In the genomic region with DNA sequence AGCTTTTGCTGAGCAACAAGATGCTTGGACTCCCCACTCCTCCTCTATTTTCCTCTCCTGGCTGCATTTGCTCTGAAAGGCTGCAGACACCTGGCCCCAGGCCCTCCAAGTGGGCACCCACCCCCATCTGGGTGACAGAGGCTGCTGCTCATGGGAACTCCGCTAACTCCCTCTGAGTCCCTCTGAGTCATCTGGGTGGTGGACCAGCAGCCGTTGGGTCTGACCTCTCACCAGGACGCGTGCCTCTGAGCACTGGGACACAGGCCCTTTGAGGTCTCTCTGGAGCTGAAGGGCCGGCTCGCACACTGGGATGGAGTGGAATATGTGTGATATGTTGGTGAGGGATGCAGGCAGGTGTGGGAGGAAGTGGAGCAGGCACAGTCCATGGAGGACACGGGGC, we compare ENCODE assay signal across 8 cellular contexts.
A peak's percentile ranks its signal among the peaks of the same experiment; 100 is the strongest.
DNase-seq lines count a peak whose midpoint lies in the region; ATAC-seq and TF ChIP-seq lines count a peak whose summit lies in the region.
"Not testable (repeated sequence)": the region's sequence is repeated elsewhere in the genome, so short reads cannot be mapped to it uniquely, and the experiment has no call there.

No MANE protein-coding gene starts in this region.

- WGBS in H9 (ENCODE audit: extremely low coverage, insufficient read length, low lambda C conversion rate): no CpG with 5 or more reads among the region's 7 CpGs

- not testable (repeated sequence) for H4K91ac ChIP-seq in H9 (ENCODE audit: insufficient read length, low read depth, low read length)

- not testable (repeated sequence) for H3K4me3 Mint-ChIP-seq in H9; central memory CD8-positive, alpha-beta T cell; stimulated activated effector memory CD8-positive, alpha-beta T cell treated with anti-CD3 and anti-CD28 coated beads, Interleukin-12 subunit alpha, Interleukin-12 subunit beta, amount 100 ng/mL, for 72 hours

- not testable (repeated sequence) for H4K8ac ChIP-seq in H9 (replicated peaks; ENCODE audit: insufficient read length, low read depth, low read length)

- not testable (repeated sequence) for H3K4ac ChIP-seq in H9 (ENCODE audit: low read depth, low read length)

- H3K14ac ChIP-seq in H9 (ENCODE audit: insufficient read depth, low read length): not testable (repeated sequence)

- TF ChIP-seq CTCF in H9 (conservative IDR thresholded peaks at IDR 0.05); RWPE2 (IDR thresholded peaks at IDR 0.05; ENCODE audit: poor library complexity, severe bottlenecking); lower lobe of right lung (IDR thresholded peaks at IDR 0.05); upper lobe of right lung (IDR thresholded peaks at IDR 0.05): not testable (repeated sequence)

- not testable (repeated sequence) for H3K9me3 ChIP-seq in H9 (ENCODE audit: control insufficient read depth, low read depth, low read length); RWPE2 (ENCODE audit: severe bottlenecking); lower lobe of right lung; upper lobe of right lung

- not testable (repeated sequence) for H3T11ph ChIP-seq in H9 (ENCODE audit: low read length)

- H3K79me1 ChIP-seq in H9 (ENCODE audit: insufficient read depth, low read depth, low read length, poor library complexity, severe bottlenecking): not testable (repeated sequence)

- not testable (repeated sequence) for H4K5ac ChIP-seq in H9 (ENCODE audit: insufficient read length, low read depth, low read length)

- intact Hi-C loops in lower lobe of right lung (cut with DNase I); upper lobe of right lung (cut with DNase I): not testable (repeated sequence)

- not testable (repeated sequence) for H2BK20ac ChIP-seq in H9 (ENCODE audit: low read depth, low read length, poor library complexity, severe bottlenecking)

- not testable (repeated sequence) for H3K9me3 Mint-ChIP-seq in H9; central memory CD8-positive, alpha-beta T cell; stimulated activated effector memory CD8-positive, alpha-beta T cell treated with anti-CD3 and anti-CD28 coated beads, Interleukin-12 subunit alpha, Interleukin-12 subunit beta, amount 100 ng/mL, for 72 hours

- not testable (repeated sequence) for H3K27me3 ChIP-seq in H9 (ENCODE audit: insufficient read depth, low read length); RWPE2 (ENCODE audit: insufficient read depth, poor library complexity, severe bottlenecking); lower lobe of right lung (ENCODE audit: low read depth); upper lobe of right lung

- not testable (repeated sequence) for H3K4me2 ChIP-seq in H9 (ENCODE audit: insufficient read depth, insufficient read length, low read length)

- H3K4me3 ChIP-seq in RWPE2 (ENCODE audit: severe bottlenecking); lower lobe of right lung; upper lobe of right lung: not testable (repeated sequence)

- DNase-seq in ELR (ENCODE audit: low read depth) (peak; percentile 26), M059J (ENCODE audit: low read depth) (peak; percentile 5)
- DNase-seq in H9; RWPE2 (ENCODE audit: low spot score); central memory CD8-positive, alpha-beta T cell (ENCODE audit: low spot score in 2 of 2); lower lobe of right lung; stimulated activated effector memory CD8-positive, alpha-beta T cell treated with anti-CD3 and anti-CD28 coated beads, Interleukin-12 subunit alpha, Interleukin-12 subunit beta, amount 100 ng/mL, for 72 hours (ENCODE audit: low spot score in 2 of 2); upper lobe of right lung: not testable (repeated sequence)

- H3K79me2 ChIP-seq in H9 (ENCODE audit: insufficient read depth, low read length): not testable (repeated sequence)

- not testable (repeated sequence) for H3K27me3 Mint-ChIP-seq in H9 (ENCODE audit: low read depth); central memory CD8-positive, alpha-beta T cell

- H3K9ac ChIP-seq in H9 (ENCODE audit: extremely low read depth, insufficient read length, low read length): not testable (repeated sequence)

- not testable (repeated sequence) for H3K23me2 ChIP-seq in H9 (ENCODE audit: insufficient read length, low read depth, low read length, poor library complexity, severe bottlenecking)

- H3K27ac ChIP-seq in H9 (ENCODE audit: insufficient read length, low read depth, low read length); RWPE2 (ENCODE audit: poor library complexity, severe bottlenecking); lower lobe of right lung; upper lobe of right lung: not testable (repeated sequence)

- H4K20me1 ChIP-seq in H9 (ENCODE audit: control insufficient read depth, insufficient read depth, insufficient read length): not testable (repeated sequence)

- H3K56ac ChIP-seq in H9 (ENCODE audit: insufficient read length, low read depth, low read length): not testable (repeated sequence)

- peaks cover 0 to 12% of the 10 kb centered on the region in 2 experiments; a peak in 2 of 4 replicates for H3K4me1 Mint-ChIP-seq in H9
- H3K4me1 Mint-ChIP-seq in central memory CD8-positive, alpha-beta T cell; stimulated activated effector memory CD8-positive, alpha-beta T cell treated with anti-CD3 and anti-CD28 coated beads, Interleukin-12 subunit alpha, Interleukin-12 subunit beta, amount 100 ng/mL, for 72 hours: not testable (repeated sequence)

- not testable (repeated sequence) for H3K23ac ChIP-seq in H9 (ENCODE audit: insufficient read length, low read depth, low read length)

- not testable (repeated sequence) for H2AFZ ChIP-seq in H9 (ENCODE audit: low read length)

- not testable (repeated sequence) for H3K36me3 Mint-ChIP-seq in H9 (ENCODE audit: insufficient read depth in 1 of 3, low read depth in 3 of 3); central memory CD8-positive, alpha-beta T cell (ENCODE audit: insufficient read depth); stimulated activated effector memory CD8-positive, alpha-beta T cell treated with anti-CD3 and anti-CD28 coated beads, Interleukin-12 subunit alpha, Interleukin-12 subunit beta, amount 100 ng/mL, for 72 hours

- H2AK5ac ChIP-seq in H9 (ENCODE audit: insufficient read length, low read length): not testable (repeated sequence)

- not testable (repeated sequence) for H2BK120ac ChIP-seq in H9 (ENCODE audit: low read depth, low read length, poor library complexity, severe bottlenecking)

- H3K4me1 ChIP-seq in H9 (ENCODE audit: insufficient read depth, low read length); RWPE2 (ENCODE audit: insufficient read depth, poor library complexity, severe bottlenecking); lower lobe of right lung; upper lobe of right lung: not testable (repeated sequence)

- H2BK5ac ChIP-seq in H9 (ENCODE audit: insufficient read length, low read length): not testable (repeated sequence)

- not testable (repeated sequence) for H2BK12ac ChIP-seq in H9 (ENCODE audit: insufficient read length, low read depth, low read length)

- H3K27ac Mint-ChIP-seq in H9: peak overlapping the region in 2 of 3 experiments; percentile 70 to 77; a peak in 2 of 7 replicates
- H3K27ac Mint-ChIP-seq in central memory CD8-positive, alpha-beta T cell (ENCODE audit: low read depth): peak overlapping the region; percentile 65
- H3K27ac Mint-ChIP-seq in stimulated activated effector memory CD8-positive, alpha-beta T cell treated with anti-CD3 and anti-CD28 coated beads, Interleukin-12 subunit alpha, Interleukin-12 subunit beta, amount 100 ng/mL, for 72 hours: not testable (repeated sequence)

- not testable (repeated sequence) for H3K36me3 ChIP-seq in RWPE2 (ENCODE audit: low read depth); lower lobe of right lung; upper lobe of right lung

- ATAC-seq in RWPE2 (ENCODE audit: low read depth) (peak; percentile 15; the same call in 2 of the 3 replicates), lower lobe of right lung (peak; percentile 13 to 19), upper lobe of right lung (peak; percentile 13)
- not testable (repeated sequence) for ATAC-seq in central memory CD8-positive, alpha-beta T cell (replicated peaks; ENCODE audit: extremely low read depth, poor library complexity, severe bottlenecking)
- ATAC-seq in stimulated activated effector memory CD8-positive, alpha-beta T cell treated with anti-CD3 and anti-CD28 coated beads, Interleukin-12 subunit alpha, Interleukin-12 subunit beta, amount 100 ng/mL, for 72 hours: peak; percentile 19

- not testable (repeated sequence) for H3K18ac ChIP-seq in H9 (ENCODE audit: insufficient read length, low read depth, low read length)

- H2BK15ac ChIP-seq in H9 (ENCODE audit: low read depth, low read length): not testable (repeated sequence)
